Comparison of ENCODE assay signal across 8 cellular contexts in the genomic region with DNA sequence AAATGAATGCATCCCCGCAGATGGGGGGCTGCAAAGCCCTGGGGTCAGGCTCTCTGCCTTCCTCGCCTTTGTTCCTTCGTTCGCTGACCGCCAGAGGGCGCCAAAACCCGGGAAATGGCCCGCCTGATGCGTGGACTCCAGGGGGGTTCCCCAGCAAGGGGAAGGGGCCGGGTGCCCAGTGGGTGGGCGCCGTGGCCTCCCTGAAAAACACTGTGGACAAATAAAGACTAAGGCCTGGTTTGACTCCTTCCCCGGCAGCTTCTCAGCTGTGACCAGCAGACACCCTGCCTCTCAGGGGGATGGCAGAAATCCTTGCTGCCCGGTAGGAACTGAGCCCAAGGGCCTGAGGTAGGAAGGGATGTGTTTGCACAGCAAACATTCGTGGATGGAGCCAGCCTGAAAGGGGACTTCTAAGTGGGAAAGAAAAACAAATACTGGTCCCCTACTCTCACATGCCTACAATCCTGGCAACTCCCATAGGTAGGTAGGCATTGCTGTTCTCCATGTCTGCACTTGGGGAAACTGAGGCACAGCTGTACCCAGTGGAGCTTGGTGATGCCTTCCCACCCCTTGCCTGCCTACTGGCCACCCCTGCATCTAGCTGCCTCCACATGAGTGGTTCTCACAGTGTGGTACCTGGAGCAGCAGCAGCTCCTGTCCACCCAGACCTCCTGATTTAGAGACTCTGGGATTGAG. TPM values are rescaled to one million over a fixed set of nuclear protein-coding genes. Genes with fewer than 3 reads are reported as not detected.
A peak's percentile ranks its signal among the peaks of the same experiment; 100 is the strongest.
DNase-seq lines count a peak whose midpoint lies in the region; ATAC-seq and TF ChIP-seq lines count a peak whose summit lies in the region.

No MANE protein-coding gene starts in this region.

- peak overlapping the region in 1 of 4 donors; percentile 25 for H3K27ac ChIP-seq in esophagus muscularis mucosa (replicated peaks in 1 of 4)
- no peak overlapping the region for H3K27ac ChIP-seq in osteoblast (ENCODE audit: low read depth, low read length)
- peak overlapping the region in 1 of 4 donors; percentile 82 for H3K27ac ChIP-seq in tibial nerve

- H3K4me3 ChIP-seq in esophagus muscularis mucosa: peak overlapping the region in 1 of 4 donors; percentile 21
- H3K4me3 ChIP-seq in osteoblast (ENCODE audit: insufficient read depth, low read length): peak overlapping the region; percentile 34
- H3K4me3 ChIP-seq in tibial nerve: no peak overlapping the region

- H3K9me3 ChIP-seq in esophagus muscularis mucosa: no peaks in the 10 kb centered on the region
- no peaks in the 10 kb centered on the region for H3K9me3 ChIP-seq in osteoblast (ENCODE audit: low read depth, low read length)
- H3K9me3 ChIP-seq in tibial nerve: no peaks in the 10 kb centered on the region

- no peak for TF ChIP-seq EP300 in esophagus muscularis mucosa (IDR thresholded peaks at IDR 0.05)
- no peak for TF ChIP-seq EP300 in tibial nerve (IDR thresholded peaks at IDR 0.05)

- TF ChIP-seq CTCF in esophagus muscularis mucosa (IDR thresholded peaks at IDR 0.05) (peak; percentile 91 to 95 (median 92)), osteoblast (IDR thresholded peaks at IDR 0.05; ENCODE audit: extremely low read depth, low read depth, low read length) (peak; percentile 82), tibial nerve (IDR thresholded peaks at IDR 0.05) (peak; percentile 85 to 97 (median 91))

- no peak for ATAC-seq in HG03520 (IDR thresholded peaks at IDR 0.05; ENCODE audit: unreplicated experiment)

- H3K36me3 ChIP-seq in esophagus muscularis mucosa (no peaks in the 10 kb centered on the region), osteoblast (ENCODE audit: insufficient read depth, low read length) (no peaks in the 10 kb centered on the region), tibial nerve (no peaks in the 10 kb centered on the region)

- no peaks in the 10 kb centered on the region for H3K27me3 ChIP-seq in esophagus muscularis mucosa
- H3K27me3 ChIP-seq in osteoblast (ENCODE audit: insufficient read depth, low read length): no peaks in the 10 kb centered on the region
- H3K27me3 ChIP-seq in tibial nerve: no peaks in the 10 kb centered on the region

- WGBS in esophagus muscularis mucosa: 3% methylated on average over 14 of the region's 15 CpGs
- 2 to 3% methylated on average over 15 of the region's 15 CpGs for WGBS in tibial nerve, 2 donors

- peak overlapping the region; percentile 67 for H3K4me2 ChIP-seq in osteoblast (ENCODE audit: insufficient read depth, low read length)

- TF ChIP-seq POLR2A in esophagus muscularis mucosa (IDR thresholded peaks at IDR 0.05; ENCODE audit: low read depth) (no peak), tibial nerve (IDR thresholded peaks at IDR 0.05) (no peak)

- H4K20me1 ChIP-seq in osteoblast (ENCODE audit: insufficient read depth, low read length): no peaks in the 10 kb centered on the region

- peak; percentile 73 for DNase-seq in DMS 273 (lab: John Stamatoyannopoulos, UW; ENCODE audit: unreplicated experiment)
- DNase-seq in DMS 273 treated with DMSO at 0.1 percent for 48 hours (lab: John Stamatoyannopoulos, UW): no peak
- peak; percentile 45 for DNase-seq in NCI-H460 (ENCODE audit: extremely low read depth, low read depth)
- DNase-seq in activated T-cell treated with anti-CD3 and anti-CD28 coated beads for 24 hours (ENCODE audit: low read depth): peak; percentile 52
- no peak for DNase-seq in esophagus muscularis mucosa (ENCODE audit: extremely low spot score)
- DNase-seq in osteoblast (ENCODE audit: insufficient read length, low spot score, missing footprints): peak; percentile 91
- DNase-seq in tibial nerve (ENCODE audit: low spot score in 2 of 2): peak in 1 of 2 donors; percentile 57

- peak overlapping the region; percentile 72 for H2AFZ ChIP-seq in osteoblast (ENCODE audit: low read length)

- no peaks in the 10 kb centered on the region for H3K79me2 ChIP-seq in osteoblast (ENCODE audit: insufficient read depth, low read length)

- intact Hi-C loops in esophagus muscularis mucosa (cut with DNase I): loop anchor here (1.0 to 10.0 kb wide), 2 partner anchors 152 to 219 kb away; no protein-coding TSS in a partner anchor

- H3K4me1 ChIP-seq in esophagus muscularis mucosa: peaks cover 39 to 57% (median 48%) of the 10 kb centered on the region in 4 donors
- H3K4me1 ChIP-seq in osteoblast (ENCODE audit: insufficient read depth, low read length): peaks cover 12% of the 10 kb centered on the region
- peaks cover 0 to 47% (median 12%) of the 10 kb centered on the region in 4 donors for H3K4me1 ChIP-seq in tibial nerve

RNA-seq across cellular contexts. Expression of a gene that starts 57.7 kb away (rescaled TPM):
- 441 and 521 TPM in 2 replicates for total RNA-seq in NCI-H460 (2014; rRNA removed; shearing (Covaris generic))
- 109 and 130 TPM in 2 replicates for polyA plus RNA-seq in NCI-H460 (2014; cell fraction: nucleus; rRNA removed)
- total RNA-seq in esophagus muscularis mucosa (100 to 1,000 TPM; 455 to 718 (median 676) TPM), osteoblast (69.2 and 74.6 TPM in 2 replicates), tibial nerve (1,000 to 10,000 TPM; 1,787 to 2,412 (median 1,885) TPM)

Comparison
In these comparisons a context has a peak if more than half of its experiments do, and no peak if none do; other contexts are left out.
1. DNase-seq: peak in DMS 273 (single experiment), NCI-H460 (single experiment), activated T-cell treated with anti-CD3 and anti-CD28 coated beads for 24 hours (single experiment) and osteoblast (single experiment); none in DMS 273 treated with DMSO at 0.1 percent for 48 hours (single experiment) and esophagus muscularis mucosa (single experiment).
2. Peak in every context shown above with its lines, with median percentiles within 50 percentile points of each other: CTCF ChIP-seq.